ENCODE assay signal across 1 cellular context in genomic region chr4:76208005-76208765, GRCh38.
A peak's percentile ranks its signal among the peaks of the same experiment; 100 is the strongest.
TF ChIP-seq lines count a peak whose summit lies in the region.

No MANE protein-coding gene starts in this region.

TF ChIP-seq in HepG2, 621 proteins besides CTCF, POLR2A, EP300 and RAD21 (continued from another document):
- TF ChIP-seq ZBTB3 (CRISPR knock-in tag; IDR thresholded peaks at IDR 0.05; ENCODE audit: borderline replicate concordance, low read depth) (no peak), SAP130 (CRISPR knock-in tag; IDR thresholded peaks at IDR 0.05; ENCODE audit: low read depth) (peak; percentile 96), ZNF318 (CRISPR knock-in tag; IDR thresholded peaks at IDR 0.05) (no peak)
